In the genomic region with DNA sequence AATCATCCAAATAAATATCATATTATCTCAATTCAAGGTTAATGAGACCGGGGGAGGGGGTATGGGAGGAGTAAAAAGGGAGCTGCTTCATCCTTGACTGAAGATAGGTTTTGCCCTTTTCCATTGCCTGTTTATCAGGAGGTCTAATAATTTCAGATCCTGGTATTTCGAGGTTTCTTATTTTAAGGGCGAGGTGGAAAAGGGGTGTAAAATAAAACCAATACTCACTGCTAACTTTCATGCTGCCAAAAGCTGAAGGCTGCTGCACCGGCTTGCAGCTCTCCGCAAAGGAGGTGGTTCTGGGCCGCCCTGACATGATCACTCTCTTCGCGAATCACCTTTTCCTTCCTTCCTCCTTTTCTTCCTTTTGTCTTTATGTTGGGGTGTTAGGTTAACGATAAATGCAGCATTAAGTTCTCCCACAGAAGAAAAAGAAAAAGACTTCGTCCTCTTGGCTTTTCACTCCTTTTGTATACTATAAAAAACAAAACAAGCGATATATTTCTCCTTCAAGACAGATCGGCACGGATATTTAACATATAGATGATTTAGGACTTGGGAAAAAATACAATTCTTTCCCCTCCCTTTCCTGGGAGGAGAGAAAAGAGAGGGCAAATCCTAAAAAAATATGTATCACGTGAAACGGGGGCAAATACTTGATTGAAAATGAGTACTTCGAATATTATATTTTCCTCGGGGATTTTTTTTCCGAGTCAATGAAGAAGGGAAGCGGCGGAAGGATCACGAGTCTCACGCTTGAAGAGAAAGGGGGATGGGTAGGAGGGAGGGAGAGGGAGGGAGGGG, we compare ENCODE assay signal across 8 cellular contexts. TPM values are rescaled to one million over a fixed set of nuclear protein-coding genes. Genes with fewer than 3 reads are reported as not detected.
A peak's percentile ranks its signal among the peaks of the same experiment; 100 is the strongest.
DNase-seq lines count a peak whose midpoint lies in the region; ATAC-seq and TF ChIP-seq lines count a peak whose summit lies in the region.

No MANE protein-coding gene starts in this region.

- H3K27me3 ChIP-seq in cardiac muscle cell (no peaks in the 10 kb centered on the region), kidney epithelial cell (ENCODE audit: control insufficient read depth, insufficient read depth, low read length) (no peaks in the 10 kb centered on the region)

- H3K4me3 ChIP-seq in cardiac muscle cell, result peak overlapping the region; percentile 86
- peak overlapping the region; percentile 56 for H3K4me3 ChIP-seq in kidney epithelial cell (ENCODE audit: low read depth, low read length)

- H3K4me1 ChIP-seq in cardiac muscle cell (ENCODE audit: low read depth), result peaks cover 28% of the 10 kb centered on the region

- peak overlapping the region; percentile 100 for H3K27ac ChIP-seq in cardiac muscle cell

- TF ChIP-seq CTCF in cardiac muscle cell (IDR thresholded peaks at IDR 0.05; ENCODE audit: low read depth, low read length), result no peak
- no peak for TF ChIP-seq CTCF in kidney epithelial cell (IDR thresholded peaks at IDR 0.05; ENCODE audit: insufficient read depth, low read length, poor library complexity, severe bottlenecking)

- intact Hi-C loops in Right ventricle myocardium inferior (cut with DNase I) (loop anchor here (5.0 kb wide), 3 partner anchors 66 to 186 kb away; no protein-coding TSS in a partner anchor), sciatic nerve (cut with DNase I) (no loop called here)

- H3K9me3 ChIP-seq in cardiac muscle cell (ENCODE audit: low read depth), result no peaks in the 10 kb centered on the region

- H3K36me3 ChIP-seq in cardiac muscle cell (no peaks in the 10 kb centered on the region), kidney epithelial cell (ENCODE audit: control insufficient read depth, insufficient read depth, low read length) (no peaks in the 10 kb centered on the region)

- ATAC-seq in Right ventricle myocardium inferior (no peak), sciatic nerve (no peak)

- peak; percentile 41 to 94 for DNase-seq in cardiac muscle cell (ENCODE audit: low read depth in 1 of 2, low spot score in 1 of 2)
- DNase-seq in Right ventricle myocardium inferior (ENCODE audit: missing footprints), result no peak
- peak; percentile 41 for DNase-seq in NCI-H526 treated with DMSO at 0.1 percent for 48 hours (lab: John Stamatoyannopoulos, UW)
- DNase-seq in astrocyte of the hippocampus (ENCODE audit: low read depth, low spot score), result peak; percentile 42
- DNase-seq in kidney epithelial cell (ENCODE audit: low read depth), result no peak
- DNase-seq in stimulated activated CD8-positive, alpha-beta memory T cell treated with anti-CD3 and anti-CD28 coated beads, Interleukin-15, amount 100 ng/mL, for 24 hours (ENCODE audit: low read depth), result peak; percentile 4
- DNase-seq in sciatic nerve (ENCODE audit: low spot score), result no peak
- DNase-seq in NK-92 (lab: John Stamatoyannopoulos, UW; ENCODE audit: unreplicated experiment), result no peak

RNA-seq across cellular contexts. Expression of gene GSK3B, which starts 0.9 kb away (rescaled TPM):
- total RNA-seq in cardiac muscle cell, result 28.0 and 48.3 TPM in 2 replicates
- 20.4 and 25.5 TPM in 2 replicates for polyA plus RNA-seq in cardiac muscle cell
- total RNA-seq in Right ventricle myocardium inferior, result 40.0 TPM
- 67.5 and 71.6 TPM in 2 replicates for total RNA-seq in kidney epithelial cell
- total RNA-seq in sciatic nerve, result 33.6 TPM

Comparison
In these comparisons a context has a peak if more than half of its experiments do, and no peak if none do; other contexts are left out.
1. DNase-seq: peak in cardiac muscle cell (2 of 2), NCI-H526 treated with DMSO at 0.1 percent for 48 hours (single experiment), astrocyte of the hippocampus (single experiment) and stimulated activated CD8-positive, alpha-beta memory T cell treated with anti-CD3 and anti-CD28 coated beads, Interleukin-15, amount 100 ng/mL, for 24 hours (single experiment); none in Right ventricle myocardium inferior (single experiment), kidney epithelial cell (single experiment), sciatic nerve (single experiment) and NK-92 (single experiment).